20 cellular contexts compared by ENCODE assay signal in genomic region chr10:66926841-66927240, GRCh38. TPM values are rescaled to one million over a fixed set of nuclear protein-coding genes. Genes with fewer than 3 reads are reported as not detected.
"Had no signal": no experiment of that assay in that cellular context is flagged by ENCODE, and none has a peak within 500 bp of the region (broad histone marks: within the 10 kb centered on the region; RNA-seq: fewer than 3 reads in every experiment).

No MANE protein-coding gene starts in this region.

- H3K9me3 ChIP-seq: adrenal gland, colonic mucosa, gastrocnemius medialis, mucosa of descending colon, sigmoid colon, spleen had no signal

- DNase-seq: activated CD4-positive, alpha-beta T cell treated with anti-CD3 and anti-CD28 coated beads, Interleukin-2, amount 50 U/mL, for 1 hour; activated CD8-positive, alpha-beta memory T cell treated with anti-CD3 and anti-CD28 coated beads, Interleukin-2, amount 50 U/mL, for 48 hours; activated gamma-delta T cell; activated T-cell treated with anti-CD3 and anti-CD28 coated beads, Interleukin-2, amount 50 U/mL, for 48 hours; adrenal gland; colonic mucosa; gastrocnemius medialis; mucosa of descending colon; naive thymus-derived CD4-positive, alpha-beta T cell; sigmoid colon; spleen; stimulated activated CD4-positive, alpha-beta T cell treated with anti-CD3 and anti-CD28 coated beads, Interleukin-4, amount 100 ng/mL, for 4 hours; stimulated activated naive B cell treated with anti-CD40 and anti-IgM and Interleukin-4, amounts not matched to agents 10 μg/mL and 1 μg/mL and 100 μg/mL, for 72 hours; T1000 had no signal

- H3K27ac ChIP-seq: adrenal gland, cardiac muscle cell, colonic mucosa, gastrocnemius medialis, sigmoid colon, spleen had no signal

- H3K9me3 Mint-ChIP-seq: activated naive CD4-positive, alpha-beta T cell treated with anti-CD3 and anti-CD28 coated beads, Interleukin-2, amount 50 U/mL, for 72 hours; memory B cell; stimulated activated naive B cell treated with anti-CD40 and anti-IgM and Interleukin-4, amounts not matched to agents 10 μg/mL and 1 μg/mL and 100 μg/mL, for 72 hours had no signal

- H3K36me3 Mint-ChIP-seq: activated naive CD4-positive, alpha-beta T cell treated with anti-CD3 and anti-CD28 coated beads, Interleukin-2, amount 50 U/mL, for 72 hours; memory B cell; naive thymus-derived CD4-positive, alpha-beta T cell; stimulated activated naive B cell treated with anti-CD40 and anti-IgM and Interleukin-4, amounts not matched to agents 10 μg/mL and 1 μg/mL and 100 μg/mL, for 72 hours had no signal

- H3K36me3 ChIP-seq: adrenal gland, cardiac muscle cell, colonic mucosa, gastrocnemius medialis, sigmoid colon, spleen had no signal

- H3K4me3 Mint-ChIP-seq: memory B cell; naive thymus-derived CD4-positive, alpha-beta T cell; stimulated activated naive B cell treated with anti-CD40 and anti-IgM and Interleukin-4, amounts not matched to agents 10 μg/mL and 1 μg/mL and 100 μg/mL, for 72 hours had no signal

- ATAC-seq: activated CD4-positive, CD25-positive, alpha-beta regulatory T cell treated with anti-CD3 and anti-CD28 coated beads, Interleukin-2, amount 50 U/mL, for 24 hours; activated naive CD4-positive, alpha-beta T cell treated with anti-CD3 and anti-CD28 coated beads, Interleukin-2, amount 50 U/mL, for 72 hours; esophagus mucosa; gastrocnemius medialis; mucosa of descending colon; naive thymus-derived CD4-positive, alpha-beta T cell; stimulated activated naive B cell treated with anti-CD40 and anti-IgM and Interleukin-4, amounts not matched to agents 10 μg/mL and 1 μg/mL and 100 μg/mL, for 72 hours had no signal

- H3K27ac Mint-ChIP-seq: activated naive CD4-positive, alpha-beta T cell treated with anti-CD3 and anti-CD28 coated beads, Interleukin-2, amount 50 U/mL, for 72 hours; memory B cell; stimulated activated naive B cell treated with anti-CD40 and anti-IgM and Interleukin-4, amounts not matched to agents 10 μg/mL and 1 μg/mL and 100 μg/mL, for 72 hours had no signal

- H3K27me3 ChIP-seq: cardiac muscle cell had no signal

- H3K4me1 ChIP-seq: adrenal gland, colonic mucosa had no signal

- H3K4me1 Mint-ChIP-seq: memory B cell had no signal

- H3K4me3 ChIP-seq: colonic mucosa, mucosa of descending colon had no signal

RNA-seq across cellular contexts. Expression of gene LRRTM3, which starts 1.0 kb away (rescaled TPM):
- total RNA-seq: activated naive CD4-positive, alpha-beta T cell treated with anti-CD3 and anti-CD28 coated beads, Interleukin-2, amount 50 U/mL, for 72 hours; colonic mucosa; esophagus mucosa; gastrocnemius medialis; liver; naive thymus-derived CD4-positive, alpha-beta T cell; spleen had no signal
